Comparison of ENCODE assay signal across 23 cellular contexts in genomic region chr18:413263-413662, GRCh38.
A peak's percentile ranks its signal among the peaks of the same experiment; 100 is the strongest.
DNase-seq lines count a peak whose midpoint lies in the region; ATAC-seq, FAIRE-seq and TF ChIP-seq lines count a peak whose summit lies in the region.
"Had no signal": no experiment of that assay in that cellular context is flagged by ENCODE, and none has a peak within 500 bp of the region (broad histone marks: within the 10 kb centered on the region; RNA-seq: fewer than 3 reads in every experiment).

No MANE protein-coding gene starts in this region.

- no peaks in the 10 kb centered on the region for H3K79me2 ChIP-seq in astrocyte (ENCODE audit: insufficient read depth, low read length)

- POLR2A ChIA-PET in activated CD8-positive, alpha-beta T cell treated with anti-CD3 and anti-CD28 coated beads, Interleukin-2, amount 10 ng/mL, durations not matched to agents 7 days and 5 days (lab: Charles Lee), result no interaction called here

- no peak overlapping the region for H3K4me2 ChIP-seq in astrocyte (ENCODE audit: low read length)

- H3K4me1 ChIP-seq in astrocyte (ENCODE audit: insufficient read depth, low read length), result peaks cover 25% of the 10 kb centered on the region
- peaks cover 28 to 47% of the 10 kb centered on the region in 2 experiments for H3K4me1 ChIP-seq in neutrophil (ENCODE audit: control insufficient read depth in 1 of 2, insufficient read depth in 1 of 2, low read depth in 1 of 2, low read length in 1 of 2)

- H3K4me3 Mint-ChIP-seq in astrocyte (ENCODE audit: unreplicated experiment), result no peak overlapping the region
- no peak overlapping the region for H3K4me3 Mint-ChIP-seq in activated CD8-positive, alpha-beta T cell treated with anti-CD3 and anti-CD28 coated beads, Interleukin-2, amount 10 ng/mL, durations not matched to agents 7 days and 5 days
- H3K4me3 Mint-ChIP-seq: activated naive CD4-positive, alpha-beta T cell treated with anti-CD3 and anti-CD28 coated beads, Interleukin-2, amount 10 ng/mL, durations not matched to agents 7 days and 5 days; activated T-cell treated with anti-CD3 and anti-CD28 coated beads, Interleukin-2, amount 50 U/mL, for 4 hours; B cell; endodermal cell; stimulated activated naive B cell treated with anti-CD40 and anti-IgM and Interleukin-4, amounts not matched to agents 10 μg/mL and 1 μg/mL and 100 μg/mL, for 72 hours had no signal

- no peak overlapping the region for H3K4me3 ChIP-seq in astrocyte (ENCODE audit: insufficient read depth, low read depth, low read length)
- no peak overlapping the region for H3K4me3 ChIP-seq in neutrophil (ENCODE audit: low read depth in 1 of 2, low read length in 1 of 2)
- H3K4me3 ChIP-seq: lower lobe of right lung, thoracic aorta had no signal

- no peak for ATAC-seq in Right ventricle myocardium superior (ENCODE audit: poor library complexity)
- ATAC-seq in activated CD8-positive, alpha-beta T cell treated with anti-CD3 and anti-CD28 coated beads, Interleukin-2, amount 10 ng/mL, durations not matched to agents 7 days and 5 days, result no peak
- ATAC-seq: activated T-cell treated with anti-CD3 and anti-CD28 coated beads, Interleukin-2, amount 50 U/mL, for 4 hours; lower lobe of right lung; right cardiac atrium; Right ventricle myocardium inferior; stimulated activated naive B cell treated with anti-CD40 and anti-IgM and Interleukin-4, amounts not matched to agents 10 μg/mL and 1 μg/mL and 100 μg/mL, for 72 hours had no signal

- H3K27ac Mint-ChIP-seq in astrocyte (ENCODE audit: unreplicated experiment), result no peak overlapping the region
- H3K27ac Mint-ChIP-seq in activated CD8-positive, alpha-beta T cell treated with anti-CD3 and anti-CD28 coated beads, Interleukin-2, amount 10 ng/mL, durations not matched to agents 7 days and 5 days, result no peak overlapping the region
- H3K27ac Mint-ChIP-seq: activated naive CD4-positive, alpha-beta T cell treated with anti-CD3 and anti-CD28 coated beads, Interleukin-2, amount 10 ng/mL, durations not matched to agents 7 days and 5 days; B cell; endodermal cell; stimulated activated naive B cell treated with anti-CD40 and anti-IgM and Interleukin-4, amounts not matched to agents 10 μg/mL and 1 μg/mL and 100 μg/mL, for 72 hours had no signal

- FAIRE-seq in astrocyte (lab: Jason Lieb, UNC), result no peak
- FAIRE-seq: H1 had no signal

- H3K27me3 ChIP-seq in astrocyte (ENCODE audit: insufficient read depth, low read length), result no peaks in the 10 kb centered on the region
- no peaks in the 10 kb centered on the region for H3K27me3 ChIP-seq in neutrophil

- DNase-seq in DMS53 treated with DMSO at 0.1 percent for 48 hours (lab: John Stamatoyannopoulos, UW; ENCODE audit: unreplicated experiment) (peak; percentile 22), M059J (ENCODE audit: low read depth) (peak; percentile 51), astrocyte (ENCODE audit: low read depth) (peak; percentile 58), T-helper 2 cell (no peak), Right ventricle myocardium superior (no peak)
- DNase-seq in activated CD8-positive, alpha-beta T cell treated with anti-CD3 and anti-CD28 coated beads, Interleukin-2, amount 10 ng/mL, durations not matched to agents 7 days and 5 days, result no peak
- DNase-seq: activated CD4-positive, alpha-beta T cell treated with anti-CD3 and anti-CD28 coated beads, Interleukin-2, amount 50 U/mL, for 48 hours; activated naive CD4-positive, alpha-beta T cell treated with anti-CD3 and anti-CD28 coated beads, Interleukin-2, amount 10 ng/mL, durations not matched to agents 7 days and 5 days; activated T-cell treated with anti-CD3 and anti-CD28 coated beads, Interleukin-2, amount 50 U/mL, for 4 hours; COR-L47; endodermal cell; hippocampal formation; islet precursor cell; lower lobe of right lung; NCI-H2029; right cardiac atrium; stimulated activated naive B cell treated with anti-CD40 and anti-IgM and Interleukin-4, amounts not matched to agents 10 μg/mL and 1 μg/mL and 100 μg/mL, for 72 hours had no signal

- no peaks in the 10 kb centered on the region for H4K20me1 ChIP-seq in astrocyte (ENCODE audit: insufficient read depth, low read length)

- H3K9me3 Mint-ChIP-seq in astrocyte (ENCODE audit: unreplicated experiment), result peaks cover 2% of the 10 kb centered on the region
- no peaks in the 10 kb centered on the region for H3K9me3 Mint-ChIP-seq in activated CD8-positive, alpha-beta T cell treated with anti-CD3 and anti-CD28 coated beads, Interleukin-2, amount 10 ng/mL, durations not matched to agents 7 days and 5 days (ENCODE audit: insufficient read depth)
- H3K9me3 Mint-ChIP-seq: activated naive CD4-positive, alpha-beta T cell treated with anti-CD3 and anti-CD28 coated beads, Interleukin-2, amount 10 ng/mL, durations not matched to agents 7 days and 5 days; activated T-cell treated with anti-CD3 and anti-CD28 coated beads, Interleukin-2, amount 50 U/mL, for 4 hours; endodermal cell had no signal

- TF ChIP-seq CTCF in astrocyte (IDR thresholded peaks at IDR 0.05; ENCODE audit: insufficient read depth, low read depth, low read length), result no peak
- no peak for TF ChIP-seq CTCF in neutrophil (IDR thresholded peaks at IDR 0.05)

- H2AFZ ChIP-seq in astrocyte (ENCODE audit: low read depth, low read length), result no peak overlapping the region

- intact Hi-C loops in Right ventricle myocardium superior (cut with DNase I), result no loop called here

- H3K9ac ChIP-seq in astrocyte (ENCODE audit: low read length), result no peak overlapping the region

- peaks cover 4% of the 10 kb centered on the region for H3K36me3 Mint-ChIP-seq in astrocyte (ENCODE audit: low read depth, unreplicated experiment)
- no peaks in the 10 kb centered on the region for H3K36me3 Mint-ChIP-seq in activated CD8-positive, alpha-beta T cell treated with anti-CD3 and anti-CD28 coated beads, Interleukin-2, amount 10 ng/mL, durations not matched to agents 7 days and 5 days (ENCODE audit: low read depth)
- H3K36me3 Mint-ChIP-seq: activated naive CD4-positive, alpha-beta T cell treated with anti-CD3 and anti-CD28 coated beads, Interleukin-2, amount 10 ng/mL, durations not matched to agents 7 days and 5 days; stimulated activated naive B cell treated with anti-CD40 and anti-IgM and Interleukin-4, amounts not matched to agents 10 μg/mL and 1 μg/mL and 100 μg/mL, for 72 hours had no signal

- H3K27me3 Mint-ChIP-seq in astrocyte (ENCODE audit: low read depth, unreplicated experiment), result peaks cover 2% of the 10 kb centered on the region
- peaks cover 8% of the 10 kb centered on the region for H3K27me3 Mint-ChIP-seq in activated CD8-positive, alpha-beta T cell treated with anti-CD3 and anti-CD28 coated beads, Interleukin-2, amount 10 ng/mL, durations not matched to agents 7 days and 5 days (ENCODE audit: low read depth)
- H3K27me3 Mint-ChIP-seq: activated naive CD4-positive, alpha-beta T cell treated with anti-CD3 and anti-CD28 coated beads, Interleukin-2, amount 10 ng/mL, durations not matched to agents 7 days and 5 days had no signal

- peaks cover 26% of the 10 kb centered on the region for H3K4me1 Mint-ChIP-seq in astrocyte (ENCODE audit: low read depth, unreplicated experiment)
- no peaks in the 10 kb centered on the region for H3K4me1 Mint-ChIP-seq in activated CD8-positive, alpha-beta T cell treated with anti-CD3 and anti-CD28 coated beads, Interleukin-2, amount 10 ng/mL, durations not matched to agents 7 days and 5 days (ENCODE audit: low read depth)
- H3K4me1 Mint-ChIP-seq: activated naive CD4-positive, alpha-beta T cell treated with anti-CD3 and anti-CD28 coated beads, Interleukin-2, amount 10 ng/mL, durations not matched to agents 7 days and 5 days; B cell; endodermal cell; stimulated activated naive B cell treated with anti-CD40 and anti-IgM and Interleukin-4, amounts not matched to agents 10 μg/mL and 1 μg/mL and 100 μg/mL, for 72 hours had no signal

- H3K36me3 ChIP-seq in astrocyte (ENCODE audit: insufficient read depth, low read length), result no peaks in the 10 kb centered on the region
- H3K36me3 ChIP-seq in neutrophil, result no peaks in the 10 kb centered on the region
- H3K36me3 ChIP-seq: lower lobe of right lung, thoracic aorta had no signal

- H3K9me3 ChIP-seq in astrocyte (ENCODE audit: insufficient read depth, low read depth, low read length) (no peaks in the 10 kb centered on the region), neutrophil (no peaks in the 10 kb centered on the region)
- H3K9me3 ChIP-seq: lower lobe of right lung, thoracic aorta had no signal

- CTCF ChIA-PET in activated CD8-positive, alpha-beta T cell treated with anti-CD3 and anti-CD28 coated beads, Interleukin-2, amount 10 ng/mL, durations not matched to agents 7 days and 5 days (lab: Charles Lee), result no interaction called here

- no peak overlapping the region for H3K27ac ChIP-seq in astrocyte (ENCODE audit: low read depth, low read length)
- peak overlapping the region; percentile 58 for H3K27ac ChIP-seq in neutrophil
- H3K27ac ChIP-seq: lower lobe of right lung, thoracic aorta, VCaP had no signal

Comparison
In these comparisons a context has a peak if more than half of its experiments do, and no peak if none do; other contexts are left out.
1. DNase-seq: peak in DMS53 treated with DMSO at 0.1 percent for 48 hours (single experiment), M059J (single experiment) and astrocyte (single experiment); none in T-helper 2 cell (0 of 5), Right ventricle myocardium superior (single experiment) and activated CD8-positive, alpha-beta T cell treated with anti-CD3 and anti-CD28 coated beads, Interleukin-2, amount 10 ng/mL, durations not matched to agents 7 days and 5 days (single experiment).